19 cellular contexts compared by ENCODE assay signal in genomic region chr14:57402173-57402852, GRCh38. TPM values are rescaled to one million over a fixed set of nuclear protein-coding genes. Genes with fewer than 3 reads are reported as not detected.
A peak's percentile ranks its signal among the peaks of the same experiment; 100 is the strongest.
DNase-seq lines count a peak whose midpoint lies in the region; ATAC-seq, FAIRE-seq and TF ChIP-seq lines count a peak whose summit lies in the region.
"Had no signal": no experiment of that assay in that cellular context is flagged by ENCODE, and none has a peak within 500 bp of the region (broad histone marks: within the 10 kb centered on the region; RNA-seq: fewer than 3 reads in every experiment).

No MANE protein-coding gene starts in this region.

- no peak for DNase-seq in SK-N-SH
- no peak for DNase-seq in HFFc6
- DNase-seq in osteoblast (ENCODE audit: insufficient read length, low spot score, missing footprints): peak; percentile 65
- DNase-seq in D341Med (ENCODE audit: low spot score): no peak
- DNase-seq in cardiac septum (ENCODE audit: low spot score): no peak
- DNase-seq: activated CD4-positive, alpha-beta T cell treated with anti-CD3 and anti-CD28 coated beads for 36 hours; heart right ventricle; naive thymus-derived CD4-positive, alpha-beta T cell; NCI-H1436 treated with DMSO at 0.1 percent for 48 hours; NCI-H2171; NCI-H774; SIG-M5; T-helper 9 cell had no signal

- no peaks in the 10 kb centered on the region for H3K9me2 ChIP-seq in SK-N-SH

- H3K27ac ChIP-seq in SK-N-SH (ENCODE audit: low read depth in 2 of 2, low read length in 1 of 2) (no peak overlapping the region), osteoblast (ENCODE audit: low read depth, low read length) (peak overlapping the region; percentile 62)
- H3K27ac ChIP-seq: 22Rv1, BLaER1, heart right ventricle had no signal

- H3F3A ChIP-seq in SK-N-SH (replicated peaks; ENCODE audit: insufficient read depth): no peaks in the 10 kb centered on the region

- peak; percentile 5 for FAIRE-seq in colon (lab: Jason Lieb, UNC)
- FAIRE-seq: bronchial epithelial cell had no signal

- H3K27me3 ChIP-seq in SK-N-SH (ENCODE audit: insufficient read depth): no peaks in the 10 kb centered on the region
- no peaks in the 10 kb centered on the region for H3K27me3 ChIP-seq in osteoblast (ENCODE audit: insufficient read depth, low read length)
- H3K27me3 ChIP-seq: BLaER1, heart right ventricle had no signal

- no peak overlapping the region for H3K9ac ChIP-seq in SK-N-SH
- H3K9ac ChIP-seq: BLaER1 had no signal

- H2AFZ ChIP-seq in SK-N-SH (ENCODE audit: low read depth) (0 out of 2 replicates have a peak overlapping the region, but pooled peaks have one; percentile 6), osteoblast (ENCODE audit: low read length) (no peak overlapping the region)

- H3K9me3 Mint-ChIP-seq in HFFc6: no peaks in the 10 kb centered on the region
- H3K9me3 Mint-ChIP-seq: naive thymus-derived CD4-positive, alpha-beta T cell had no signal

- POLR2A ChIA-PET in SK-N-SH (lab: Yijun Ruan, JAX): no interaction called here

- no peaks in the 10 kb centered on the region for H3K27me3 Mint-ChIP-seq in HFFc6 (ENCODE audit: insufficient read depth)
- H3K27me3 Mint-ChIP-seq: activated CD4-positive, alpha-beta T cell treated with anti-CD3 and anti-CD28 coated beads for 36 hours; naive thymus-derived CD4-positive, alpha-beta T cell had no signal

- CTCF ChIA-PET in SK-N-SH (lab: Yijun Ruan, JAX): no interaction called here

- peaks cover 28% of the 10 kb centered on the region for H3K4me1 Mint-ChIP-seq in HFFc6 (ENCODE audit: low read depth)

- H4K20me1 ChIP-seq in SK-N-SH (ENCODE audit: insufficient read depth): peaks cover 5% of the 10 kb centered on the region; the same call in 1 of the 2 replicates
- H4K20me1 ChIP-seq in osteoblast (ENCODE audit: insufficient read depth, low read length): peaks cover 3% of the 10 kb centered on the region

- H3K36me3 ChIP-seq in SK-N-SH (replicated peaks in 1 of 2; ENCODE audit: control insufficient read depth in 1 of 2, insufficient read depth in 2 of 2, low read length in 1 of 2): peaks cover 30 to 72% of the 10 kb centered on the region in 2 experiments
- peaks cover 19% of the 10 kb centered on the region for H3K36me3 ChIP-seq in osteoblast (ENCODE audit: insufficient read depth, low read length)

- peaks cover 53% of the 10 kb centered on the region for H3K79me2 ChIP-seq in SK-N-SH (ENCODE audit: insufficient read depth)
- peaks cover 53% of the 10 kb centered on the region for H3K79me2 ChIP-seq in osteoblast (ENCODE audit: insufficient read depth, low read length)

- no peak for TF ChIP-seq RAD21 in SK-N-SH (IDR thresholded peaks at IDR 0.05; ENCODE audit: low read length)

- H3K4me2 ChIP-seq in SK-N-SH: no peak overlapping the region
- H3K4me2 ChIP-seq in osteoblast (ENCODE audit: insufficient read depth, low read length): peak overlapping the region; percentile 83
- H3K4me2 ChIP-seq: BLaER1 had no signal

- H3K4me1 ChIP-seq in SK-N-SH (ENCODE audit: control insufficient read depth in 1 of 2, insufficient read depth in 2 of 2, low read depth in 1 of 2, low read length in 1 of 2): peaks cover 2 to 14% of the 10 kb centered on the region in 2 experiments; a peak in 2 of 4 replicates
- H3K4me1 ChIP-seq in osteoblast (ENCODE audit: insufficient read depth, low read length): peaks cover 12% of the 10 kb centered on the region
- H3K4me1 ChIP-seq: BLaER1 had no signal

- peak overlapping the region; percentile 31 for H3K4me3 Mint-ChIP-seq in HFFc6

- ATAC-seq in SK-N-SH treated with all-trans-retinoic acid at 6 μM for 48 hours (no peak), GM21360 (IDR thresholded peaks at IDR 0.05; ENCODE audit: unreplicated experiment) (no peak)
- ATAC-seq: heart right ventricle; naive thymus-derived CD4-positive, alpha-beta T cell had no signal

- intact Hi-C loops in cardiac septum (cut with DNase I): no loop called here

- peak overlapping the region; percentile 32 for H3K27ac Mint-ChIP-seq in HFFc6
- H3K27ac Mint-ChIP-seq: activated CD4-positive, alpha-beta T cell treated with anti-CD3 and anti-CD28 coated beads for 36 hours had no signal

- no peak for TF ChIP-seq EP300 in SK-N-SH (IDR thresholded peaks at IDR 0.05; ENCODE audit: borderline replicate concordance in 1 of 2, low read depth in 1 of 2, low read length in 1 of 2)

- WGBS in SK-N-SH (ENCODE audit: low lambda C conversion rate): 74% methylated on average over 1 of the region's 1 CpG

- peaks cover 21% of the 10 kb centered on the region for H3K36me3 Mint-ChIP-seq in HFFc6 (ENCODE audit: low read depth)

- TF ChIP-seq CTCF in SK-N-SH (IDR thresholded peaks at IDR 0.05) (no peak), HFFc6 (IDR thresholded peaks at IDR 0.05) (no peak), osteoblast (IDR thresholded peaks at IDR 0.05; ENCODE audit: extremely low read depth, low read depth, low read length) (no peak)

- H3K9me3 ChIP-seq in SK-N-SH (no peaks in the 10 kb centered on the region), osteoblast (ENCODE audit: low read depth, low read length) (no peaks in the 10 kb centered on the region)
- H3K9me3 ChIP-seq: BLaER1, heart right ventricle had no signal

- H3K4me3 ChIP-seq in SK-N-SH (ENCODE audit: low read depth in 2 of 2, low read length in 1 of 2) (no peak overlapping the region), osteoblast (ENCODE audit: insufficient read depth, low read length) (peak overlapping the region; percentile 59)
- H3K4me3 ChIP-seq: BLaER1, heart right ventricle had no signal

TF ChIP-seq in SK-N-SH, 30 proteins besides CTCF, POLR2A, EP300 and RAD21:
- no peak for TF ChIP-seq YY1 (IDR thresholded peaks at IDR 0.05; ENCODE audit: low read depth)
- no peak for TF ChIP-seq NRF1 (IDR thresholded peaks at IDR 0.05; ENCODE audit: low read depth, low read length)
- TF ChIP-seq NFIC (IDR thresholded peaks at IDR 0.05; ENCODE audit: borderline replicate concordance): no peak
- no peak for TF ChIP-seq GATA2 (CRISPR knock-in tag; IDR thresholded peaks at IDR 0.05)
- no peak for TF ChIP-seq JUND (IDR thresholded peaks at IDR 0.05)
- no peak for TF ChIP-seq MEF2A (IDR thresholded peaks at IDR 0.05; ENCODE audit: borderline replicate concordance, low read depth)
- no peak for TF ChIP-seq MAX (IDR thresholded peaks at IDR 0.05; ENCODE audit: low read depth)

TF ChIP-seq in SK-N-SH treated with all-trans-retinoic acid at 6 μM for 48 hours, 23 proteins besides CTCF, POLR2A, EP300 and RAD21 (continues in another document):
- TF ChIP-seq PATZ1 (CRISPR knock-in tag; IDR thresholded peaks at IDR 0.05; ENCODE audit: borderline replicate concordance): no peak
- TF ChIP-seq ZNF8 (CRISPR knock-in tag; IDR thresholded peaks at IDR 0.05): no peak
- TF ChIP-seq OSR1 (CRISPR knock-in tag; IDR thresholded peaks at IDR 0.05): no peak
- TF ChIP-seq POU6F1 (CRISPR knock-in tag; IDR thresholded peaks at IDR 0.05; ENCODE audit: borderline replicate concordance, low read depth): no peak
- TF ChIP-seq GLIS3 (CRISPR knock-in tag; IDR thresholded peaks at IDR 0.05): no peak
- TF ChIP-seq CSDC2 (CRISPR knock-in tag; IDR thresholded peaks at IDR 0.05): no peak
- no peak for TF ChIP-seq CSRNP3 (CRISPR knock-in tag; IDR thresholded peaks at IDR 0.05)
- TF ChIP-seq ZFP30 (CRISPR knock-in tag; IDR thresholded peaks at IDR 0.05): no peak
- TF ChIP-seq ESRRG (CRISPR knock-in tag; IDR thresholded peaks at IDR 0.05): no peak
- TF ChIP-seq ISL1 (CRISPR knock-in tag; IDR thresholded peaks at IDR 0.05): no peak
- TF ChIP-seq BACH2 (CRISPR knock-in tag; IDR thresholded peaks at IDR 0.05; ENCODE audit: borderline replicate concordance): no peak

RNA-seq across cellular contexts. Expression of gene NAA30, which starts 11.9 kb away (rescaled TPM):
- polyA plus RNA-seq in SK-N-SH (2012; rRNA removed): 3.0 and 4.3 TPM in 2 replicates
- 4.2 and 5.1 TPM in 2 replicates for polyA plus RNA-seq in SK-N-SH (2012; cell fraction: cytosol; rRNA removed)
- polyA plus RNA-seq in SK-N-SH (2012; cell fraction: nucleus; rRNA removed): 1.4 and 3.0 TPM in 2 replicates
- total RNA-seq in HFFc6 (2021; fragmentation: NEBNext Ultra II Directional; extraction: Animal tissue kit (Norgen Biotek cat#: 25700)): 10 to 100 TPM; 20.0 to 22.7 (median 20.7) TPM
- total RNA-seq in osteoblast (19.5 and 21.8 TPM in 2 replicates), cardiac septum (21.8 TPM)
